ENCODE assay signal across 31 cellular contexts in the genomic region with DNA sequence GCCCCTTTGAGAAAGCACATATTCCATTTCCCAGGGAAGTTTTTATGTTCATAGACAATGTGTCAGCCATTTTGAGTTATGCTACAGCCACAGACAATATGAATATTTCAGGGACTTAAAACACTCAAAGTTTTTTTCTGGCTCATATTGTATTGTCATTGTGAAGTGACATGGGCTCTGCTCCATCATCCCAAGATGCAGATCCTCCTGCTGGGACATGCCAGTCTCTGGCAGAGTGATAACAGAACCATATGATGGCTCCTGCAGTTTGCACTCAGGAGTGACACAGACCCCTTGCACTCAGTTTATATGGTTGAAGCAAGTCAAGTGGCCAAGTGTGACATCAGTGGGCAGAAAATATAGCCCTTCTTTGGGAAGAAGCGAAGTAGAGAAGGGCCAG.
"Had no signal": no experiment of that assay in that cellular context is flagged by ENCODE, and none has a peak within 500 bp of the region (broad histone marks: within the 10 kb centered on the region; RNA-seq: fewer than 3 reads in every experiment).

No MANE protein-coding gene starts in this region.

- ATAC-seq: activated naive CD4-positive, alpha-beta T cell treated with anti-CD3 and anti-CD28 coated beads, Interleukin-2, amount 50 U/mL, for 72 hours; activated naive CD8-positive, alpha-beta T cell treated with anti-CD3 and anti-CD28 coated beads, Interleukin-2, amount 50 U/mL, for 24 hours; activated T-cell treated with anti-CD3 and anti-CD28 coated beads, Interleukin-2, amount 50 U/mL, for 4 hours; activated T-cell treated with anti-CD3 and anti-CD28 coated beads, Interleukin-2, amount 50 U/mL, for 72 hours; activated T-helper 17 cell treated with anti-CD3 and anti-CD28 coated beads, Interleukin-2, amount 50 U/mL, for 72 hours; body of pancreas had no signal

- H3K27ac ChIP-seq: adrenal gland, ascending aorta, body of pancreas, brain microvascular endothelial cell, breast epithelium, cardiac muscle cell had no signal

- H3K4me1 ChIP-seq: adrenal gland, ascending aorta, body of pancreas, breast epithelium had no signal

- H3K4me3 ChIP-seq: adrenal gland, ascending aorta, body of pancreas, breast epithelium, cardiac muscle cell had no signal

- H3K36me3 ChIP-seq: adrenal gland, ascending aorta, brain microvascular endothelial cell, breast epithelium, cardiac muscle cell had no signal

- H3K27me3 ChIP-seq: adrenal gland, ascending aorta, body of pancreas, brain microvascular endothelial cell, breast epithelium, cardiac muscle cell had no signal

- DNase-seq: activated effector memory CD4-positive, alpha-beta T cell treated with anti-CD3 and anti-CD28 coated beads, Interleukin-2, amount 50 U/mL, for 16 hours; activated effector memory CD4-positive, alpha-beta T cell treated with Interleukin-2 at 50 U/mL for 16 hours; activated gamma-delta T cell; activated gamma-delta T cell treated with Interleukin-2 at 50 U/mL for 16 hours; activated naive CD4-positive, alpha-beta T cell; activated naive CD4-positive, alpha-beta T cell treated with anti-CD3 and anti-CD28 coated beads for 36 hours; activated naive CD4-positive, alpha-beta T cell treated with anti-CD3 and anti-CD28 coated beads, Interleukin-2, amount 10 ng/mL, durations not matched to agents 7 days and 5 days; activated naive CD4-positive, alpha-beta T cell treated with anti-CD3 and anti-CD28 coated beads, Interleukin-2, amount 50 U/mL, for 16 hours; activated naive CD4-positive, alpha-beta T cell treated with Interleukin-2 at 50 U/mL for 16 hours; activated naive CD8-positive, alpha-beta T cell treated with anti-CD3 and anti-CD28 coated beads for 36 hours; activated naive CD8-positive, alpha-beta T cell treated with anti-CD3 and anti-CD28 coated beads, Interleukin-2, amount 10 ng/mL, durations not matched to agents 7 days and 5 days; activated naive CD8-positive, alpha-beta T cell treated with anti-CD3 and anti-CD28 coated beads, Interleukin-2, amount 50 U/mL, for 24 hours; activated T-cell treated with anti-CD3 and anti-CD28 coated beads, Interleukin-2, amount 50 U/mL, for 24 hours; activated T-cell treated with anti-CD3 and anti-CD28 coated beads, Interleukin-2, amount 50 U/mL, for 4 hours; activated T-cell treated with anti-CD3 and anti-CD28 coated beads, Interleukin-2, amount 50 U/mL, for 48 hours; activated T-cell treated with anti-CD3 and anti-CD28 coated beads, Interleukin-2, amount 50 U/mL, for 72 hours; adrenal gland; amniotic stem cell; amygdala; anterior cingulate cortex; aorta; body of pancreas; brain microvascular endothelial cell; caudate nucleus; central memory CD4-positive, alpha-beta T cell; cerebellar nuclear complex had no signal

- H3K9me3 ChIP-seq: adrenal gland, ascending aorta, body of pancreas, breast epithelium had no signal
